8 cellular contexts compared by ENCODE assay signal in genomic region chr13:32731576-32731975, GRCh38.
A peak's percentile ranks its signal among the peaks of the same experiment; 100 is the strongest.
DNase-seq lines count a peak whose midpoint lies in the region; ATAC-seq lines count a peak whose summit lies in the region.

No MANE protein-coding gene starts in this region.

- no peak overlapping the region for H3K4me3 Mint-ChIP-seq in activated naive CD4-positive, alpha-beta T cell treated with anti-CD3 and anti-CD28 coated beads for 36 hours
- H3K4me3 Mint-ChIP-seq in activated CD4-positive, alpha-beta T cell treated with anti-CD3 and anti-CD28 coated beads, Interleukin-2, amount 10 ng/mL, durations not matched to agents 7 days and 5 days: no peak overlapping the region

- DNase-seq in activated naive CD4-positive, alpha-beta T cell treated with anti-CD3 and anti-CD28 coated beads for 36 hours: peak; percentile 36
- DNase-seq in activated naive CD4-positive, alpha-beta T cell treated with Interleukin-2 at 50 U/mL for 16 hours: no peak
- no peak for DNase-seq in activated CD4-positive, alpha-beta T cell treated with anti-CD3 and anti-CD28 coated beads, Interleukin-2, amount 10 ng/mL, durations not matched to agents 7 days and 5 days
- DNase-seq in fibroblast of gingiva (ENCODE audit: low read depth) (peak; percentile 69), A172 (ENCODE audit: low spot score) (no peak)
- peak; percentile 9 for DNase-seq in stimulated activated CD4-positive, alpha-beta T cell treated with anti-CD3 and anti-CD28 coated beads, Interleukin-4, amount 100 ng/mL, for 24 hours

- peaks cover 46% of the 10 kb centered on the region for H3K4me1 Mint-ChIP-seq in activated naive CD4-positive, alpha-beta T cell treated with anti-CD3 and anti-CD28 coated beads for 36 hours (ENCODE audit: low read depth)
- H3K4me1 Mint-ChIP-seq in activated CD4-positive, alpha-beta T cell treated with anti-CD3 and anti-CD28 coated beads, Interleukin-2, amount 10 ng/mL, durations not matched to agents 7 days and 5 days: peaks cover 51% of the 10 kb centered on the region

- CTCF ChIA-PET in activated naive CD4-positive, alpha-beta T cell treated with anti-CD3 and anti-CD28 coated beads for 36 hours (lab: Charles Lee): no interaction called here
- CTCF ChIA-PET in activated CD4-positive, alpha-beta T cell treated with anti-CD3 and anti-CD28 coated beads, Interleukin-2, amount 10 ng/mL, durations not matched to agents 7 days and 5 days (lab: Charles Lee): no interaction called here

- H3K27me3 Mint-ChIP-seq in activated naive CD4-positive, alpha-beta T cell treated with anti-CD3 and anti-CD28 coated beads for 36 hours (ENCODE audit: low read depth): no peaks in the 10 kb centered on the region
- H3K27me3 Mint-ChIP-seq in activated CD4-positive, alpha-beta T cell treated with anti-CD3 and anti-CD28 coated beads, Interleukin-2, amount 10 ng/mL, durations not matched to agents 7 days and 5 days: no peaks in the 10 kb centered on the region

- intact Hi-C loops in activated naive CD4-positive, alpha-beta T cell treated with anti-CD3 and anti-CD28 coated beads for 36 hours (cut with micrococcal nuclease): no loop called here

- H3K9me3 Mint-ChIP-seq in activated naive CD4-positive, alpha-beta T cell treated with anti-CD3 and anti-CD28 coated beads for 36 hours: peaks cover 6% of the 10 kb centered on the region
- peaks cover 15% of the 10 kb centered on the region for H3K9me3 Mint-ChIP-seq in activated CD4-positive, alpha-beta T cell treated with anti-CD3 and anti-CD28 coated beads, Interleukin-2, amount 10 ng/mL, durations not matched to agents 7 days and 5 days

- peak overlapping the region; percentile 9 for H3K27ac Mint-ChIP-seq in activated naive CD4-positive, alpha-beta T cell treated with anti-CD3 and anti-CD28 coated beads for 36 hours
- H3K27ac Mint-ChIP-seq in activated CD4-positive, alpha-beta T cell treated with anti-CD3 and anti-CD28 coated beads, Interleukin-2, amount 10 ng/mL, durations not matched to agents 7 days and 5 days: peak overlapping the region; percentile 39

- ATAC-seq in GM18909 (IDR thresholded peaks at IDR 0.05; ENCODE audit: poor library complexity, unreplicated experiment) (no peak), GM21723 (IDR thresholded peaks at IDR 0.05; ENCODE audit: unreplicated experiment) (no peak)

- POLR2A ChIA-PET in activated CD4-positive, alpha-beta T cell treated with anti-CD3 and anti-CD28 coated beads, Interleukin-2, amount 10 ng/mL, durations not matched to agents 7 days and 5 days (lab: Charles Lee): no interaction called here

- H3K36me3 Mint-ChIP-seq in activated naive CD4-positive, alpha-beta T cell treated with anti-CD3 and anti-CD28 coated beads for 36 hours (ENCODE audit: low read depth): peaks cover 19% of the 10 kb centered on the region
- peaks cover 62% of the 10 kb centered on the region for H3K36me3 Mint-ChIP-seq in activated CD4-positive, alpha-beta T cell treated with anti-CD3 and anti-CD28 coated beads, Interleukin-2, amount 10 ng/mL, durations not matched to agents 7 days and 5 days (ENCODE audit: low read depth)

Comparison
In these comparisons a context has a peak if more than half of its experiments do, and no peak if none do; other contexts are left out.
1. DNase-seq: peak in activated naive CD4-positive, alpha-beta T cell treated with anti-CD3 and anti-CD28 coated beads for 36 hours (single experiment), fibroblast of gingiva (single experiment) and stimulated activated CD4-positive, alpha-beta T cell treated with anti-CD3 and anti-CD28 coated beads, Interleukin-4, amount 100 ng/mL, for 24 hours (single experiment); none in activated naive CD4-positive, alpha-beta T cell treated with Interleukin-2 at 50 U/mL for 16 hours (single experiment), activated CD4-positive, alpha-beta T cell treated with anti-CD3 and anti-CD28 coated beads, Interleukin-2, amount 10 ng/mL, durations not matched to agents 7 days and 5 days (single experiment) and A172 (single experiment).